In genomic region chr12:1201886-1202285, GRCh38 we compare ENCODE assay signal across 1 cellular context.
TF ChIP-seq lines count a peak whose summit lies in the region.

No MANE protein-coding gene starts in this region.

TF ChIP-seq in WTC11, 78 proteins besides CTCF, POLR2A, EP300 and RAD21:
- TF ChIP-seq ZNF263 (CRISPR knock-in tag; IDR thresholded peaks at IDR 0.05; ENCODE audit: low read depth), result no peak
- TF ChIP-seq CBFB (CRISPR knock-in tag; IDR thresholded peaks at IDR 0.05; ENCODE audit: low read depth), result no peak
- no peak for TF ChIP-seq ATF1 (CRISPR knock-in tag; IDR thresholded peaks at IDR 0.05)
- no peak for TF ChIP-seq USF2 (CRISPR knock-in tag; IDR thresholded peaks at IDR 0.05)
- no peak for TF ChIP-seq ZNF281 (CRISPR knock-in tag; IDR thresholded peaks at IDR 0.05)
- no peak for TF ChIP-seq FOXP4 (CRISPR knock-in tag; IDR thresholded peaks at IDR 0.05)
- no peak for TF ChIP-seq TEAD1 (CRISPR knock-in tag; IDR thresholded peaks at IDR 0.05)
- TF ChIP-seq, protein P1, sequence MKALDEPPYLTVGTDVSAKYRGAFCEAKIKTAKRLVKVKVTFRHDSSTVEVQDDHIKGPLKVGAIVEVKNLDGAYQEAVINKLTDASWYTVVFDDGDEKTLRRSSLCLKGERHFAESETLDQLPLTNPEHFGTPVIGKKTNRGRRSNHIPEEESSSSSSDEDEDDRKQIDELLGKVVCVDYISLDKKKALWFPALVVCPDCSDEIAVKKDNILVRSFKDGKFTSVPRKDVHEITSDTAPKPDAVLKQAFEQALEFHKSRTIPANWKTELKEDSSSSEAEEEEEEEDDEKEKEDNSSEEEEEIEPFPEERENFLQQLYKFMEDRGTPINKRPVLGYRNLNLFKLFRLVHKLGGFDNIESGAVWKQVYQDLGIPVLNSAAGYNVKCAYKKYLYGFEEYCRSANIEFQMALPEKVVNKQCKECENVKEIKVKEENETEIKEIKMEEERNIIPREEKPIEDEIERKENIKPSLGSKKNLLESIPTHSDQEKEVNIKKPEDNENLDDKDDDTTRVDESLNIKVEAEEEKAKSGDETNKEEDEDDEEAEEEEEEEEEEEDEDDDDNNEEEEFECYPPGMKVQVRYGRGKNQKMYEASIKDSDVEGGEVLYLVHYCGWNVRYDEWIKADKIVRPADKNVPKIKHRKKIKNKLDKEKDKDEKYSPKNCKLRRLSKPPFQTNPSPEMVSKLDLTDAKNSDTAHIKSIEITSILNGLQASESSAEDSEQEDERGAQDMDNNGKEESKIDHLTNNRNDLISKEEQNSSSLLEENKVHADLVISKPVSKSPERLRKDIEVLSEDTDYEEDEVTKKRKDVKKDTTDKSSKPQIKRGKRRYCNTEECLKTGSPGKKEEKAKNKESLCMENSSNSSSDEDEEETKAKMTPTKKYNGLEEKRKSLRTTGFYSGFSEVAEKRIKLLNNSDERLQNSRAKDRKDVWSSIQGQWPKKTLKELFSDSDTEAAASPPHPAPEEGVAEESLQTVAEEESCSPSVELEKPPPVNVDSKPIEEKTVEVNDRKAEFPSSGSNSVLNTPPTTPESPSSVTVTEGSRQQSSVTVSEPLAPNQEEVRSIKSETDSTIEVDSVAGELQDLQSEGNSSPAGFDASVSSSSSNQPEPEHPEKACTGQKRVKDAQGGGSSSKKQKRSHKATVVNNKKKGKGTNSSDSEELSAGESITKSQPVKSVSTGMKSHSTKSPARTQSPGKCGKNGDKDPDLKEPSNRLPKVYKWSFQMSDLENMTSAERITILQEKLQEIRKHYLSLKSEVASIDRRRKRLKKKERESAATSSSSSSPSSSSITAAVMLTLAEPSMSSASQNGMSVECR (CRISPR knock-in tag; IDR thresholded peaks at IDR 0.05; ENCODE audit: borderline replicate concordance), result no peak
